ENCODE assay signal across 1 cellular context in genomic region chrX:317424-318067, GRCh38.
TF ChIP-seq lines count a peak whose summit lies in the region.

No MANE protein-coding gene starts in this region.

TF ChIP-seq in HepG2, 621 proteins besides CTCF, POLR2A, EP300 and RAD21:
- TF ChIP-seq, protein P1, sequence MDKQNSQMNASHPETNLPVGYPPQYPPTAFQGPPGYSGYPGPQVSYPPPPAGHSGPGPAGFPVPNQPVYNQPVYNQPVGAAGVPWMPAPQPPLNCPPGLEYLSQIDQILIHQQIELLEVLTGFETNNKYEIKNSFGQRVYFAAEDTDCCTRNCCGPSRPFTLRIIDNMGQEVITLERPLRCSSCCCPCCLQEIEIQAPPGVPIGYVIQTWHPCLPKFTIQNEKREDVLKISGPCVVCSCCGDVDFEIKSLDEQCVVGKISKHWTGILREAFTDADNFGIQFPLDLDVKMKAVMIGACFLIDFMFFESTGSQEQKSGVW (CRISPR knock-in tag; IDR thresholded peaks at IDR 0.05; ENCODE audit: borderline replicate concordance): no peak
- TF ChIP-seq NCOR1 (IDR thresholded peaks at IDR 0.05; ENCODE audit: borderline replicate concordance, low read length): 0 out of 2 replicates have a peak, but pooled peaks have one; percentile 43
